Comparison of ENCODE assay signal across 8 cellular contexts in genomic region chr13:87123987-87124784, GRCh38.
DNase-seq lines count a peak whose midpoint lies in the region; ATAC-seq, FAIRE-seq and TF ChIP-seq lines count a peak whose summit lies in the region.

No MANE protein-coding gene starts in this region.

- H3K27ac Mint-ChIP-seq in Caco-2 (ENCODE audit: unreplicated experiment) (no peak overlapping the region), T-helper 17 cell (no peak overlapping the region)

- H3K4me3 Mint-ChIP-seq in Caco-2 (ENCODE audit: unreplicated experiment) (no peak overlapping the region), T-helper 17 cell (no peak overlapping the region)

- FAIRE-seq in GM12891 (lab: Jason Lieb, UNC): no peak

- H3K9me3 ChIP-seq in Caco-2 (no peaks in the 10 kb centered on the region), T-helper 17 cell (ENCODE audit: control insufficient read depth, low read length, poor library complexity, severe bottlenecking) (no peaks in the 10 kb centered on the region)

- no peaks in the 10 kb centered on the region for H3K4me1 Mint-ChIP-seq in Caco-2 (ENCODE audit: low read depth, unreplicated experiment)
- H3K4me1 Mint-ChIP-seq in T-helper 17 cell: no peaks in the 10 kb centered on the region

- H3K36me3 ChIP-seq in Caco-2 (ENCODE audit: control insufficient read depth, insufficient read depth, low read length): no peaks in the 10 kb centered on the region

- H3K4me3 ChIP-seq in Caco-2 (ENCODE audit: low read depth, low read length): no peak overlapping the region

- H3K4me1 ChIP-seq in Caco-2: no peaks in the 10 kb centered on the region

- no peak for TF ChIP-seq POLR2A in GM12891 (IDR thresholded peaks at IDR 0.05; ENCODE audit: low read depth, low read length)

- no peaks in the 10 kb centered on the region for H3K9me3 Mint-ChIP-seq in Caco-2 (ENCODE audit: unreplicated experiment)

- H3K36me3 Mint-ChIP-seq in Caco-2 (ENCODE audit: insufficient read depth, unreplicated experiment) (no peaks in the 10 kb centered on the region), T-helper 17 cell (ENCODE audit: low read depth) (no peaks in the 10 kb centered on the region)

- H3K27me3 Mint-ChIP-seq in Caco-2 (ENCODE audit: insufficient read depth, unreplicated experiment): no peaks in the 10 kb centered on the region
- H3K27me3 Mint-ChIP-seq in T-helper 17 cell: no peaks in the 10 kb centered on the region

- peak; percentile 42 for ATAC-seq in T-helper 17 cell

- CTCF ChIA-PET in Caco-2 (lab: Charles Lee): no interaction called here

- TF ChIP-seq EP300 in Ishikawa (IDR thresholded peaks at IDR 0.05; ENCODE audit: borderline replicate concordance): peak; percentile 98

- BruUV-seq in Caco-2 (replicated peaks; lab: Mats Ljungman, UMichigan): no TSS peak

- POLR2A ChIA-PET in Caco-2 (lab: Charles Lee): no interaction called here

- H3K27me3 ChIP-seq in Caco-2 (replicated peaks; ENCODE audit: control insufficient read depth, insufficient read depth, low read length): no peaks in the 10 kb centered on the region

- TF ChIP-seq RAD21 in Ishikawa (IDR thresholded peaks at IDR 0.05; ENCODE audit: low read depth): peak; percentile 25; the same call in 1 of the 2 replicates

- no peak for TF ChIP-seq CTCF in Caco-2 (IDR thresholded peaks at IDR 0.05; ENCODE audit: insufficient read depth in 1 of 2, low read depth in 1 of 2, low read length in 1 of 2, severe bottlenecking in 1 of 2, unreplicated experiment in 1 of 2)

- peak; percentile 26 to 45 for DNase-seq in Caco-2
- DNase-seq in T-helper 17 cell: no peak
- DNase-seq in islet precursor cell: peak; percentile 95
- DNase-seq in activated effector memory CD4-positive, alpha-beta T cell treated with anti-CD3 and anti-CD28 coated beads, Interleukin-2, amount 50 U/mL, for 16 hours: no peak
- no peak for DNase-seq in foreskin melanocyte
- DNase-seq in GM12891 (ENCODE audit: insufficient read length, low spot score): no peak
- no peak for DNase-seq in posterior vena cava (ENCODE audit: low spot score)

- intact Hi-C loops in Caco-2 (cut with micrococcal nuclease; ENCODE audit: unreplicated experiment): no loop called here
- intact Hi-C loops in posterior vena cava (cut with DNase I): no loop called here

TF ChIP-seq in Ishikawa, 13 proteins besides CTCF, POLR2A, EP300 and RAD21:
- TF ChIP-seq ZBTB7A (IDR thresholded peaks at IDR 0.05; ENCODE audit: low read depth) (no peak), NFIC (IDR thresholded peaks at IDR 0.05) (peak; percentile 96), EGR1 (IDR thresholded peaks at IDR 0.05) (no peak), TEAD4 (IDR thresholded peaks at IDR 0.05) (peak; percentile 99), CREB1 (IDR thresholded peaks at IDR 0.05; ENCODE audit: low read depth) (no peak), FOXM1 (IDR thresholded peaks at IDR 0.05; ENCODE audit: borderline replicate concordance, low read depth) (peak; percentile 92), MAX (IDR thresholded peaks at IDR 0.05) (peak; percentile 89), TAF1 (IDR thresholded peaks at IDR 0.05; ENCODE audit: low read depth) (no peak), CEBPB (IDR thresholded peaks at IDR 0.05) (peak; percentile 98), REST (IDR thresholded peaks at IDR 0.05; ENCODE audit: low read depth) (no peak), USF1 (IDR thresholded peaks at IDR 0.05) (peak; percentile 90), TCF12 (IDR thresholded peaks at IDR 0.05; ENCODE audit: low read depth) (peak; percentile 99), YY1 (IDR thresholded peaks at IDR 0.05; ENCODE audit: low read depth) (peak; percentile 69; the same call in 1 of the 2 replicates)

TF ChIP-seq in GM12891, 5 proteins besides CTCF, POLR2A, EP300 and RAD21:
- TF ChIP-seq SPI1 (IDR thresholded peaks at IDR 0.05; ENCODE audit: low read depth, low read length) (no peak), POU2F2 (IDR thresholded peaks at IDR 0.05; ENCODE audit: low read depth, low read length) (no peak), TAF1 (IDR thresholded peaks at IDR 0.05; ENCODE audit: low read depth, low read length) (no peak), POLR2AphosphoS5 (IDR thresholded peaks at IDR 0.05; ENCODE audit: low read depth, low read length) (no peak), PAX5 (IDR thresholded peaks at IDR 0.05; ENCODE audit: insufficient read depth, low read length, severe bottlenecking) (no peak)
TF ChIP-seq in GM12891: peak in this region for 0.

Comparison
In these comparisons a context has a peak if more than half of its experiments do, and no peak if none do; other contexts are left out.
1. DNase-seq: peak in Caco-2 (2 of 2) and islet precursor cell (single experiment); none in T-helper 17 cell (0 of 3), activated effector memory CD4-positive, alpha-beta T cell treated with anti-CD3 and anti-CD28 coated beads, Interleukin-2, amount 50 U/mL, for 16 hours (single experiment), foreskin melanocyte (single experiment), GM12891 (single experiment) and posterior vena cava (single experiment).